In genomic region chr20:4870906-4871305, GRCh38 we compare ENCODE assay signal across 20 cellular contexts. TPM values are rescaled to one million over a fixed set of nuclear protein-coding genes. Genes with fewer than 3 reads are reported as not detected.
DNase-seq lines count a peak whose midpoint lies in the region; ATAC-seq lines count a peak whose summit lies in the region.
"Had no signal": no experiment of that assay in that cellular context is flagged by ENCODE, and none has a peak within 500 bp of the region (broad histone marks: within the 10 kb centered on the region; RNA-seq: fewer than 3 reads in every experiment).

No MANE protein-coding gene starts in this region.

- no peak for DNase-seq in activated naive CD4-positive, alpha-beta T cell treated with anti-CD3 and anti-CD28 coated beads, Interleukin-2, amount 10 ng/mL, durations not matched to agents 7 days and 5 days
- DNase-seq in activated naive CD4-positive, alpha-beta T cell (lab: John Stamatoyannopoulos, UW) = no peak
- DNase-seq in T-cell (no peak), foreskin melanocyte (peak; percentile 56), DMS53 treated with DMSO at 0.1 percent for 48 hours (lab: John Stamatoyannopoulos, UW; ENCODE audit: unreplicated experiment) (no peak), G401 (ENCODE audit: low spot score) (no peak), retina (no peak)
- DNase-seq in stimulated activated naive B cell treated with anti-CD40 and anti-IgM and Interleukin-4, amounts not matched to agents 10 μg/mL and 1 μg/mL and 100 μg/mL, for 72 hours = no peak
- DNase-seq: 8988T; CD4-positive, alpha-beta memory T cell; DMS53; H7; HFFc6; KG1; NCI-H1417 treated with DMSO at 0.1 percent for 48 hours; NCI-H187 treated with DMSO at 0.1 percent for 48 hours; NCI-H226; NCI-H524; Peyer's patch had no signal

- CTCF ChIA-PET in activated naive CD4-positive, alpha-beta T cell treated with anti-CD3 and anti-CD28 coated beads, Interleukin-2, amount 10 ng/mL, durations not matched to agents 7 days and 5 days (lab: Charles Lee) = no interaction called here
- CTCF ChIA-PET in T-cell (lab: Charles Lee) = no interaction called here

- no peak for ATAC-seq in T-cell (replicated peaks in 1 of 4)
- ATAC-seq in stimulated activated naive B cell treated with anti-CD40 and anti-IgM and Interleukin-4, amounts not matched to agents 10 μg/mL and 1 μg/mL and 100 μg/mL, for 72 hours (replicated peaks) = no peak
- ATAC-seq: Right ventricle myocardium inferior had no signal

- in situ Hi-C loops in G401 (cut with HindIII; ENCODE audit: low sequenced_read_pairs) = no loop called here

- peaks cover 37% of the 10 kb centered on the region for H3K36me3 Mint-ChIP-seq in activated naive CD4-positive, alpha-beta T cell treated with anti-CD3 and anti-CD28 coated beads, Interleukin-2, amount 10 ng/mL, durations not matched to agents 7 days and 5 days
- peaks cover 43% of the 10 kb centered on the region for H3K36me3 Mint-ChIP-seq in T-cell
- peaks cover 48 to 65% of the 10 kb centered on the region in 2 donors for H3K36me3 Mint-ChIP-seq in stimulated activated naive B cell treated with anti-CD40 and anti-IgM and Interleukin-4, amounts not matched to agents 10 μg/mL and 1 μg/mL and 100 μg/mL, for 72 hours

- no peaks in the 10 kb centered on the region for H3K9me3 Mint-ChIP-seq in activated naive CD4-positive, alpha-beta T cell treated with anti-CD3 and anti-CD28 coated beads, Interleukin-2, amount 10 ng/mL, durations not matched to agents 7 days and 5 days
- H3K9me3 Mint-ChIP-seq in T-cell = no peaks in the 10 kb centered on the region
- H3K9me3 Mint-ChIP-seq in stimulated activated naive B cell treated with anti-CD40 and anti-IgM and Interleukin-4, amounts not matched to agents 10 μg/mL and 1 μg/mL and 100 μg/mL, for 72 hours = no peaks in the 10 kb centered on the region
- H3K9me3 Mint-ChIP-seq: CD4-positive, alpha-beta memory T cell; HFFc6 had no signal

- peaks cover 24% of the 10 kb centered on the region for H3K4me1 Mint-ChIP-seq in activated naive CD4-positive, alpha-beta T cell treated with anti-CD3 and anti-CD28 coated beads, Interleukin-2, amount 10 ng/mL, durations not matched to agents 7 days and 5 days
- H3K4me1 Mint-ChIP-seq in T-cell = peaks cover 11 to 22% (median 21%) of the 10 kb centered on the region in 3 donors
- peaks cover 0 to 10% of the 10 kb centered on the region in 2 donors for H3K4me1 Mint-ChIP-seq in stimulated activated naive B cell treated with anti-CD40 and anti-IgM and Interleukin-4, amounts not matched to agents 10 μg/mL and 1 μg/mL and 100 μg/mL, for 72 hours

- POLR2A ChIA-PET in T-cell (lab: Charles Lee) = no interaction called here

- H3K27me3 Mint-ChIP-seq in activated naive CD4-positive, alpha-beta T cell treated with anti-CD3 and anti-CD28 coated beads, Interleukin-2, amount 10 ng/mL, durations not matched to agents 7 days and 5 days = no peaks in the 10 kb centered on the region
- H3K27me3 Mint-ChIP-seq in T-cell = no peaks in the 10 kb centered on the region
- H3K27me3 Mint-ChIP-seq in stimulated activated naive B cell treated with anti-CD40 and anti-IgM and Interleukin-4, amounts not matched to agents 10 μg/mL and 1 μg/mL and 100 μg/mL, for 72 hours = no peaks in the 10 kb centered on the region
- H3K27me3 Mint-ChIP-seq: CD4-positive, alpha-beta memory T cell had no signal

- H3K4me3 Mint-ChIP-seq in activated naive CD4-positive, alpha-beta T cell treated with anti-CD3 and anti-CD28 coated beads, Interleukin-2, amount 10 ng/mL, durations not matched to agents 7 days and 5 days = no peak overlapping the region
- no peak overlapping the region for H3K4me3 Mint-ChIP-seq in T-cell
- H3K4me3 Mint-ChIP-seq in stimulated activated naive B cell treated with anti-CD40 and anti-IgM and Interleukin-4, amounts not matched to agents 10 μg/mL and 1 μg/mL and 100 μg/mL, for 72 hours = no peak overlapping the region
- H3K4me3 Mint-ChIP-seq: HFFc6 had no signal

- peak overlapping the region; percentile 55 for H3K27ac Mint-ChIP-seq in activated naive CD4-positive, alpha-beta T cell treated with anti-CD3 and anti-CD28 coated beads, Interleukin-2, amount 10 ng/mL, durations not matched to agents 7 days and 5 days
- H3K27ac Mint-ChIP-seq in T-cell = peak overlapping the region; percentile 12 to 37
- peak overlapping the region; percentile 26 for H3K27ac Mint-ChIP-seq in stimulated activated naive B cell treated with anti-CD40 and anti-IgM and Interleukin-4, amounts not matched to agents 10 μg/mL and 1 μg/mL and 100 μg/mL, for 72 hours
- H3K27ac Mint-ChIP-seq: HFFc6 had no signal

RNA-seq across cellular contexts. Expression of gene RASSF2, which starts 47.5 kb away (rescaled TPM):
- 10 to 100 TPM; 24.6 to 38.4 (median 27.5) TPM for total RNA-seq in T-cell
- total RNA-seq in G401 (2014; rRNA removed; shearing (Covaris generic)) = 1.7 and 3.4 TPM in 2 replicates
